ENCODE assay signal across 29 cellular contexts in the genomic region with DNA sequence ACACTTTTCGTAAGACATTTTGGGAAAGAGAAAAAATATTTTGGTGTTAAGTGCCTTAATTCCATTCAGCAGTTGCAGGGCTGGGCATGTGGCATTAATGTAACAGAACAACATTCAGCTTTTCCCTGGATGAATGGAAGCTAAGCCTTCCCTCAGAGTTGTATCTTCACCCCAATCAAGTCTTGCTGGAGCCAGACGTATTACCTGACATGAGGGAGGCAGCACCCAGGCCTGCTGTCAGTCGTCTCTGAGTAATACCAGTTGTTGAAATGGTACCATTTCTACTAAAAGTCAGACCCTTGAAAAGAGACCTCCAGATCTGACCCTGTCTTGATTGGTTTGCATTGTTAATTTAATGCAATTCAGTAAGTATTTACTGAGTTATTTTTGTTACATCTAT.
"Had no signal": no experiment of that assay in that cellular context is flagged by ENCODE, and none has a peak within 500 bp of the region (broad histone marks: within the 10 kb centered on the region; RNA-seq: fewer than 3 reads in every experiment).

No MANE protein-coding gene starts in this region.

- H3K27ac Mint-ChIP-seq: activated CD4-positive, alpha-beta memory T cell treated with anti-CD3 and anti-CD28 coated beads, Interleukin-2, amount 10 ng/mL, durations not matched to agents 7 days and 5 days; activated CD4-positive, alpha-beta T cell treated with anti-CD3 and anti-CD28 coated beads, Interleukin-2, amount 10 ng/mL, durations not matched to agents 7 days and 5 days; activated naive CD4-positive, alpha-beta T cell treated with anti-CD3 and anti-CD28 coated beads for 36 hours; activated naive CD4-positive, alpha-beta T cell treated with anti-CD3 and anti-CD28 coated beads, Interleukin-2, amount 50 U/mL, for 24 hours; activated naive CD8-positive, alpha-beta T cell treated with anti-CD3 and anti-CD28 coated beads, Interleukin-2, amount 10 ng/mL, durations not matched to agents 7 days and 5 days; effector memory CD8-positive, alpha-beta T cell had no signal

- H3K4me1 Mint-ChIP-seq: activated CD4-positive, alpha-beta T cell treated with anti-CD3 and anti-CD28 coated beads, Interleukin-2, amount 10 ng/mL, durations not matched to agents 7 days and 5 days had no signal

- H3K27me3 ChIP-seq: brain microvascular endothelial cell, esophagus muscularis mucosa, foreskin keratinocyte, gastroesophageal sphincter had no signal

- H3K9me3 Mint-ChIP-seq: activated CD4-positive, alpha-beta memory T cell treated with anti-CD3 and anti-CD28 coated beads, Interleukin-2, amount 10 ng/mL, durations not matched to agents 7 days and 5 days; activated CD4-positive, alpha-beta T cell treated with anti-CD3 and anti-CD28 coated beads, Interleukin-2, amount 10 ng/mL, durations not matched to agents 7 days and 5 days; activated naive CD4-positive, alpha-beta T cell treated with anti-CD3 and anti-CD28 coated beads for 36 hours; activated naive CD4-positive, alpha-beta T cell treated with anti-CD3 and anti-CD28 coated beads, Interleukin-2, amount 50 U/mL, for 24 hours; activated T-cell treated with anti-CD3 and anti-CD28 coated beads, Interleukin-2, amount 50 U/mL, for 4 hours; activated T-helper 17 cell treated with anti-CD3 and anti-CD28 coated beads, Interleukin-2, amount 50 U/mL, for 72 hours; effector memory CD8-positive, alpha-beta T cell had no signal

- H3K4me3 Mint-ChIP-seq: activated CD4-positive, alpha-beta memory T cell treated with anti-CD3 and anti-CD28 coated beads, Interleukin-2, amount 10 ng/mL, durations not matched to agents 7 days and 5 days; activated CD4-positive, alpha-beta T cell treated with anti-CD3 and anti-CD28 coated beads, Interleukin-2, amount 10 ng/mL, durations not matched to agents 7 days and 5 days; activated naive CD4-positive, alpha-beta T cell treated with anti-CD3 and anti-CD28 coated beads for 36 hours; activated naive CD4-positive, alpha-beta T cell treated with anti-CD3 and anti-CD28 coated beads, Interleukin-2, amount 50 U/mL, for 24 hours; activated naive CD8-positive, alpha-beta T cell treated with anti-CD3 and anti-CD28 coated beads, Interleukin-2, amount 10 ng/mL, durations not matched to agents 7 days and 5 days; activated T-cell treated with anti-CD3 and anti-CD28 coated beads, Interleukin-2, amount 50 U/mL, for 4 hours; activated T-helper 17 cell treated with anti-CD3 and anti-CD28 coated beads, Interleukin-2, amount 50 U/mL, for 72 hours; effector memory CD8-positive, alpha-beta T cell had no signal

- H3K4me1 ChIP-seq: esophagus muscularis mucosa, foreskin keratinocyte, gastroesophageal sphincter had no signal

- H3K27ac ChIP-seq: brain microvascular endothelial cell, esophagus muscularis mucosa, foreskin keratinocyte, gastroesophageal sphincter had no signal

- H3K27me3 Mint-ChIP-seq: activated CD4-positive, alpha-beta memory T cell treated with anti-CD3 and anti-CD28 coated beads, Interleukin-2, amount 10 ng/mL, durations not matched to agents 7 days and 5 days; activated CD4-positive, alpha-beta T cell treated with anti-CD3 and anti-CD28 coated beads, Interleukin-2, amount 10 ng/mL, durations not matched to agents 7 days and 5 days; activated naive CD4-positive, alpha-beta T cell treated with anti-CD3 and anti-CD28 coated beads, Interleukin-2, amount 50 U/mL, for 24 hours; activated naive CD8-positive, alpha-beta T cell treated with anti-CD3 and anti-CD28 coated beads, Interleukin-2, amount 10 ng/mL, durations not matched to agents 7 days and 5 days; activated T-helper 17 cell treated with anti-CD3 and anti-CD28 coated beads, Interleukin-2, amount 50 U/mL, for 72 hours; effector memory CD8-positive, alpha-beta T cell had no signal

- H3K9me3 ChIP-seq: esophagus muscularis mucosa had no signal

- H3K36me3 ChIP-seq: brain microvascular endothelial cell had no signal

- ATAC-seq: activated T-cell treated with anti-CD3 and anti-CD28 coated beads, Interleukin-2, amount 50 U/mL, for 4 hours; activated T-helper 17 cell treated with anti-CD3 and anti-CD28 coated beads, Interleukin-2, amount 50 U/mL, for 72 hours; effector memory CD8-positive, alpha-beta T cell; foreskin keratinocyte; gastroesophageal sphincter had no signal

- DNase-seq: activated CD4-positive, alpha-beta memory T cell treated with anti-CD3 and anti-CD28 coated beads, Interleukin-2, amount 10 ng/mL, durations not matched to agents 7 days and 5 days; activated CD4-positive, alpha-beta T cell treated with anti-CD3 and anti-CD28 coated beads for 1 hour; activated CD4-positive, alpha-beta T cell treated with anti-CD3 and anti-CD28 coated beads for 4 hours; activated CD4-positive, alpha-beta T cell treated with anti-CD3 and anti-CD28 coated beads, Interleukin-2, amount 10 ng/mL, durations not matched to agents 7 days and 5 days; activated CD4-positive, alpha-beta T cell treated with anti-CD3 and anti-CD28 coated beads, Interleukin-2, amount 50 U/mL, for 4 hours; activated CD8-positive, alpha-beta memory T cell treated with anti-CD3 and anti-CD28 coated beads, Interleukin-2, amount 50 U/mL, for 48 hours; activated effector memory CD4-positive, alpha-beta T cell treated with anti-CD3 and anti-CD28 coated beads, Interleukin-2, amount 50 U/mL, for 16 hours; activated naive CD4-positive, alpha-beta T cell treated with anti-CD3 and anti-CD28 coated beads for 36 hours; activated naive CD8-positive, alpha-beta T cell treated with anti-CD3 and anti-CD28 coated beads, Interleukin-2, amount 10 ng/mL, durations not matched to agents 7 days and 5 days; activated T-cell treated with anti-CD3 and anti-CD28 coated beads for 4 hours; activated T-cell treated with anti-CD3 and anti-CD28 coated beads, Interleukin-2, amount 50 U/mL, for 4 hours; amniotic stem cell; anterior cingulate cortex; brain microvascular endothelial cell; caudate nucleus; cortex of kidney; dermis blood vessel endothelial cell; effector CD4-positive, alpha-beta T cell; effector memory CD8-positive, alpha-beta T cell; erythroblast; foreskin keratinocyte; hypothalamus; T-helper 2 cell had no signal

- FAIRE-seq: bronchial epithelial cell, colon had no signal

- H3K4me3 ChIP-seq: esophagus muscularis mucosa, gastroesophageal sphincter had no signal
